ENCODE assay signal across 27 cellular contexts in the genomic region with DNA sequence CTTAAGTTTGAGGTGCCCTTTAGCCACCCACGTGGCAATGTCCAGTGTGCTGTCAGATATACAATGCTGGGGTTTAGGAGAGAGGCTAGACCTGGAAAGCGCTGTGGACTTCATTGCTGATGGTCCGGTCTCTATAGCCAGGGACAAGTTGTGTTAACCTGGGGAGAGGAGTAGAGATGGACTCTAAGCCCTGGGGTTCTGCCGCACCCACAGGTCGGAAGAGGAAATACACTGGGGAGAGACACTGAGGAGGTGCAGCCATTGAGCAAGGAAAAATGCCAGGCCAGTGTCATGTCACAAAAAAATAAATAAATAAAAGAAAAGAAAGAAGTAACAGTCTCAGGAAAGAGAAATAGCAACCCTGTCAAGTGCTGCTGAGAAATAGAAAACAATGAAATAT.
"Had no signal": no experiment of that assay in that cellular context is flagged by ENCODE, and none has a peak within 500 bp of the region (broad histone marks: within the 10 kb centered on the region; RNA-seq: fewer than 3 reads in every experiment).

No MANE protein-coding gene starts in this region.

- H3K36me3 Mint-ChIP-seq: mesothelial cell of epicardium; naive thymus-derived CD4-positive, alpha-beta T cell; neural progenitor cell; stimulated activated memory B cell treated with anti-CD40 and anti-IgM and Interleukin-4, amounts not matched to agents 10 μg/mL and 1 μg/mL and 100 μg/mL, for 72 hours had no signal

- H3K27ac ChIP-seq: colonic mucosa, esophagus muscularis mucosa, foreskin keratinocyte, gastroesophageal sphincter, heart left ventricle, hepatocyte, left lung, neural progenitor cell, parathyroid adenoma, prostate gland, right atrium auricular region, skin epidermis, spleen, thoracic aorta, tibial nerve, upper lobe of left lung had no signal

- DNase-seq: colonic mucosa; effector CD8-positive, alpha-beta T cell; foreskin keratinocyte; heart left ventricle; left cardiac atrium; left lung; mesenchymal stem cell; mucosa of descending colon; naive thymus-derived CD4-positive, alpha-beta T cell; spleen; stimulated activated CD4-positive, alpha-beta T cell treated with anti-CD3 and anti-CD28 coated beads, Interleukin-4, amount 100 ng/mL, for 4 hours; upper lobe of left lung had no signal

- H3K9ac ChIP-seq: neural progenitor cell, parathyroid adenoma had no signal

- H3K9me3 Mint-ChIP-seq: dendritic cell treated with granulocyte-macrophage colony-stimulating factor and Interleukin-4, amounts not matched to agents 40 ng/mL and 50 ng/mL, for 4 days had no signal

- H3K27me3 ChIP-seq: colonic mucosa, esophagus muscularis mucosa, foreskin keratinocyte, heart left ventricle, hepatocyte, left lung, neural progenitor cell, right atrium auricular region, spleen, tibial nerve, upper lobe of left lung had no signal

- H3K27me3 Mint-ChIP-seq: dendritic cell treated with granulocyte-macrophage colony-stimulating factor and Interleukin-4, amounts not matched to agents 40 ng/mL and 50 ng/mL, for 4 days; stimulated activated memory B cell treated with anti-CD40 and anti-IgM and Interleukin-4, amounts not matched to agents 10 μg/mL and 1 μg/mL and 100 μg/mL, for 72 hours; stimulated activated naive CD8-positive, alpha-beta T cell treated with anti-CD3 and anti-CD28 coated beads, Interleukin-15, Interleukin-2, amounts not matched to agents 100 ng/mL and 50 ng/mL, for 24 hours had no signal

- H3K4me3 Mint-ChIP-seq: dendritic cell treated with granulocyte-macrophage colony-stimulating factor and Interleukin-4, amounts not matched to agents 40 ng/mL and 50 ng/mL, for 4 days; mesothelial cell of epicardium; naive thymus-derived CD4-positive, alpha-beta T cell; nephron; neural progenitor cell; stimulated activated memory B cell treated with anti-CD40 and anti-IgM and Interleukin-4, amounts not matched to agents 10 μg/mL and 1 μg/mL and 100 μg/mL, for 72 hours; stimulated activated naive CD8-positive, alpha-beta T cell treated with anti-CD3 and anti-CD28 coated beads, Interleukin-15, Interleukin-2, amounts not matched to agents 100 ng/mL and 50 ng/mL, for 24 hours had no signal

- H3K4me3 ChIP-seq: colonic mucosa, esophagus muscularis mucosa, gastroesophageal sphincter, heart left ventricle, hepatocyte, left lung, mucosa of descending colon, neural progenitor cell, prostate gland, right atrium auricular region, skin epidermis, spleen, thoracic aorta, tibial nerve, upper lobe of left lung had no signal

- H3K4me1 ChIP-seq: colonic mucosa, esophagus muscularis mucosa, foreskin keratinocyte, gastroesophageal sphincter, heart left ventricle, left lung, neural progenitor cell, parathyroid adenoma, prostate gland, right atrium auricular region, spleen, tibial nerve, upper lobe of left lung had no signal

- H3K4me1 Mint-ChIP-seq: mesothelial cell of epicardium; naive thymus-derived CD4-positive, alpha-beta T cell; nephron; neural progenitor cell; stimulated activated memory B cell treated with anti-CD40 and anti-IgM and Interleukin-4, amounts not matched to agents 10 μg/mL and 1 μg/mL and 100 μg/mL, for 72 hours had no signal

- H3K9me3 ChIP-seq: colonic mucosa, esophagus muscularis mucosa, gastroesophageal sphincter, heart left ventricle, mucosa of descending colon, prostate gland, right atrium auricular region, spleen, thoracic aorta, tibial nerve, upper lobe of left lung had no signal

- H3K27ac Mint-ChIP-seq: dendritic cell treated with granulocyte-macrophage colony-stimulating factor and Interleukin-4, amounts not matched to agents 40 ng/mL and 50 ng/mL, for 4 days; mesothelial cell of epicardium; naive thymus-derived CD4-positive, alpha-beta T cell; nephron; neural progenitor cell; stimulated activated memory B cell treated with anti-CD40 and anti-IgM and Interleukin-4, amounts not matched to agents 10 μg/mL and 1 μg/mL and 100 μg/mL, for 72 hours; stimulated activated naive CD8-positive, alpha-beta T cell treated with anti-CD3 and anti-CD28 coated beads, Interleukin-15, Interleukin-2, amounts not matched to agents 100 ng/mL and 50 ng/mL, for 24 hours had no signal

- H3K36me3 ChIP-seq: colonic mucosa, esophagus muscularis mucosa, gastroesophageal sphincter, heart left ventricle, left lung, neural progenitor cell, prostate gland, right atrium auricular region, spleen, thoracic aorta, tibial nerve, upper lobe of left lung had no signal
